9 cellular contexts compared by ENCODE assay signal in genomic region chr14:61511558-61511924, GRCh38.
DNase-seq lines count a peak whose midpoint lies in the region; ATAC-seq, FAIRE-seq and TF ChIP-seq lines count a peak whose summit lies in the region.
"Had no signal": no experiment of that assay in that cellular context is flagged by ENCODE, and none has a peak within 500 bp of the region (broad histone marks: within the 10 kb centered on the region; RNA-seq: fewer than 3 reads in every experiment).

No MANE protein-coding gene starts in this region.

- in situ Hi-C loops in GM12878 (cut with MboI): no loop called here

- intact Hi-C loops in activated CD4-positive, alpha-beta T cell treated with anti-CD3 and anti-CD28 coated beads for 36 hours (cut with DNase I, micrococcal nuclease): loop anchor here (1.0 to 2.0 kb wide), 8 partner anchors 8 to 183 kb away; partner anchors contain the start of gene HIF1A (in 1 of the 2)
- intact Hi-C loops in GM12878 (cut with micrococcal nuclease; ENCODE audit: unreplicated experiment) (no loop called here), thyroid gland (cut with DNase I) (no loop called here)

- peak overlapping the region; percentile 54 for H3K4me3 Mint-ChIP-seq in activated CD4-positive, alpha-beta T cell treated with anti-CD3 and anti-CD28 coated beads for 36 hours

- ATAC-seq in activated CD4-positive, alpha-beta T cell treated with anti-CD3 and anti-CD28 coated beads for 36 hours: peak; percentile 74
- ATAC-seq in GM12878 (peak; percentile 19; the same call in 2 of the 3 replicates), omental fat pad (ENCODE audit: low FRiP score) (no peak)

- TF ChIP-seq RAD21 in GM12878 (IDR thresholded peaks at IDR 0.05; ENCODE audit: insufficient read depth, low read depth, low read length): no peak

- POLR2A ChIA-PET in activated CD4-positive, alpha-beta T cell treated with anti-CD3 and anti-CD28 coated beads for 36 hours (lab: Charles Lee): interaction anchor here (0.6 to 3.9 kb wide), 10 partner anchors 9 to 326 kb away, joined by 3 to 23 read pairs (median 5); no protein-coding TSS in a partner anchor
- POLR2A ChIA-PET in GM12878 (lab: Charles Lee): interaction anchor here (0.6 to 0.7 kb wide), 3 partner anchors 18 to 235 kb away, joined by 4 to 8 read pairs (median 6); no protein-coding TSS in a partner anchor

- SMC1A ChIA-PET in GM12878 (lab: Charles Lee; ENCODE audit: uncharacterized antibody, unreplicated experiment): interaction anchor here (1.3 to 2.5 kb wide), 3 partner anchors 8 to 108 kb away, joined by 3 to 12 read pairs (median 7); no protein-coding TSS in a partner anchor

- H3K27ac Mint-ChIP-seq in activated CD4-positive, alpha-beta T cell treated with anti-CD3 and anti-CD28 coated beads for 36 hours: peak overlapping the region; percentile 97

- no peaks in the 10 kb centered on the region for H4K20me1 ChIP-seq in GM12878 (ENCODE audit: control insufficient read depth, insufficient read depth)

- TF ChIP-seq CTCF in GM12878 (IDR thresholded peaks at IDR 0.05 in 2 of 3, conservative IDR thresholded peaks at IDR 0.05 in 1 of 3; ENCODE audit: control insufficient read depth in 2 of 3, extremely low read depth in 1 of 3, insufficient read depth in 1 of 3, low read depth in 3 of 3, low read length in 3 of 3) (no peak), thyroid gland (IDR thresholded peaks at IDR 0.05) (peak in 1 of 6 experiments; percentile 19), omental fat pad (IDR thresholded peaks at IDR 0.05) (no peak), foreskin fibroblast (IDR thresholded peaks at IDR 0.05; ENCODE audit: low read depth, low read length) (no peak)

- peak; percentile 86 for DNase-seq in activated CD4-positive, alpha-beta T cell treated with anti-CD3 and anti-CD28 coated beads for 36 hours
- DNase-seq in GM12878 (ENCODE audit: low read depth, low spot score) (no peak), nucleus accumbens (lab: John Stamatoyannopoulos, UW) (peak in 32 of 56 donors; percentile 6 to 79 (median 42)), thyroid gland (peak; percentile 81 to 88), NCI-H774 (lab: John Stamatoyannopoulos, UW) (no peak), omental fat pad (ENCODE audit: low spot score) (no peak), foreskin fibroblast (no peak), AG08395 (ENCODE audit: low spot score) (no peak)
- DNase-seq: glutamatergic neuron had no signal

- no peak for TF ChIP-seq EP300 in GM12878 (IDR thresholded peaks at IDR 0.05; ENCODE audit: borderline replicate concordance in 1 of 2, control insufficient read depth in 1 of 2, low read depth in 2 of 2, low read length in 2 of 2)

- FAIRE-seq in GM12878 (lab: Jason Lieb, UNC): no peak

- peaks cover 94% of the 10 kb centered on the region for H3K4me1 Mint-ChIP-seq in activated CD4-positive, alpha-beta T cell treated with anti-CD3 and anti-CD28 coated beads for 36 hours

- no TSS peak for BruUV-seq in GM12878 (replicated peaks; lab: Mats Ljungman, UMichigan)

- no peaks in the 10 kb centered on the region for H3K27me3 ChIP-seq in GM12878 (replicated peaks in 1 of 2; ENCODE audit: control insufficient read depth in 2 of 2, insufficient read depth in 2 of 2, low read length in 1 of 2)
- H3K27me3 ChIP-seq in thyroid gland: no peaks in the 10 kb centered on the region

- no peak for TF ChIP-seq POLR2A in GM12878 (IDR thresholded peaks at IDR 0.05; ENCODE audit: low read depth, low read length)
- peak in 1 of 2 donors; percentile 74 for TF ChIP-seq POLR2A in thyroid gland (IDR thresholded peaks at IDR 0.05)

- H3K27ac ChIP-seq in GM12878 (ENCODE audit: control insufficient read depth, insufficient read depth) (no peak overlapping the region), thyroid gland (peak overlapping the region; percentile 85 to 94 (median 93))

- CTCF ChIA-PET in activated CD4-positive, alpha-beta T cell treated with anti-CD3 and anti-CD28 coated beads for 36 hours (lab: Charles Lee): interaction anchor here (0.9 to 5.0 kb wide), 10 partner anchors 8 to 326 kb away, joined by 3 to 32 read pairs (median 3); partner anchors contain the start of gene HIF1A
- CTCF ChIA-PET in GM12878 (lab: Yijun Ruan, JAX): interaction anchor here (1.2 kb wide), 1 partner anchor 325 kb away, joined by 3 read pairs; no protein-coding TSS in a partner anchor

- no peaks in the 10 kb centered on the region for H3K79me2 ChIP-seq in GM12878 (ENCODE audit: control insufficient read depth, insufficient read depth, low read length)

- 82% methylated on average over 6 of the region's 6 CpGs for WGBS in GM12878 (ENCODE audit: insufficient coverage, insufficient replicate concordance, low lambda C conversion rate, missing lambda C conversion rate)
- WGBS in thyroid gland, 2 donors: 27 to 41% methylated on average over 6 of the region's 6 CpGs

- H2AFZ ChIP-seq in GM12878 (ENCODE audit: control insufficient read depth, low read depth, low read length): no peak overlapping the region

- no peaks in the 10 kb centered on the region for H3K27me3 Mint-ChIP-seq in activated CD4-positive, alpha-beta T cell treated with anti-CD3 and anti-CD28 coated beads for 36 hours

- H3K36me3 Mint-ChIP-seq in activated CD4-positive, alpha-beta T cell treated with anti-CD3 and anti-CD28 coated beads for 36 hours (ENCODE audit: low read depth): peaks cover 60% of the 10 kb centered on the region

- no peak overlapping the region for H3K9ac ChIP-seq in GM12878 (ENCODE audit: control insufficient read depth, insufficient read depth, low read length)

- RAD21 ChIA-PET in GM12878 (lab: Charles Lee; ENCODE audit: unreplicated experiment): interaction anchor here (0.6 kb wide), 1 partner anchor 90 kb away, joined by 5 read pairs; no protein-coding TSS in a partner anchor

- H3K4me1 ChIP-seq in GM12878 (ENCODE audit: control insufficient read depth, insufficient read depth, low read length) (no peaks in the 10 kb centered on the region), thyroid gland (peaks cover 73 to 96% of the 10 kb centered on the region in 2 donors)

- H3K4me2 ChIP-seq in GM12878 (ENCODE audit: control insufficient read depth, insufficient read depth): no peak overlapping the region

- no peaks in the 10 kb centered on the region for H3K9me3 ChIP-seq in GM12878 (replicated peaks; ENCODE audit: control insufficient read depth, insufficient read depth, low read length)
- no peaks in the 10 kb centered on the region for H3K9me3 ChIP-seq in thyroid gland

- H3K36me3 ChIP-seq in GM12878 (ENCODE audit: control insufficient read depth in 2 of 2, insufficient read depth in 2 of 2, low read length in 1 of 2): peaks cover 3 to 12% of the 10 kb centered on the region in 2 experiments; a peak in 2 of 4 replicates
- no peaks in the 10 kb centered on the region for H3K36me3 ChIP-seq in thyroid gland

- no peak overlapping the region for H3K4me3 ChIP-seq in GM12878
- no peak overlapping the region for H3K4me3 ChIP-seq in thyroid gland (replicated peaks in 1 of 3)
- H3K4me3 ChIP-seq in foreskin fibroblast (ENCODE audit: low read depth in 1 of 2, low read length in 2 of 2): no peak overlapping the region

- peaks cover 4% of the 10 kb centered on the region for H3K9me3 Mint-ChIP-seq in activated CD4-positive, alpha-beta T cell treated with anti-CD3 and anti-CD28 coated beads for 36 hours (ENCODE audit: low read depth)

TF ChIP-seq in GM12878, 131 proteins besides CTCF, POLR2A, EP300 and RAD21:
- TF ChIP-seq POLR2AphosphoS2 (IDR thresholded peaks at IDR 0.05; ENCODE audit: low read depth, low read length) (peak; percentile 59; the same call in 1 of the 2 replicates), RELB (IDR thresholded peaks at IDR 0.05; ENCODE audit: low read depth) (no peak), WRNIP1 (IDR thresholded peaks at IDR 0.05; ENCODE audit: borderline replicate concordance, low read depth, low read length) (no peak)

Comparison
In these comparisons a context has a peak if more than half of its experiments do, and no peak if none do; other contexts are left out.
1. DNase-seq: peak in activated CD4-positive, alpha-beta T cell treated with anti-CD3 and anti-CD28 coated beads for 36 hours (single experiment), nucleus accumbens (32 of 56) and thyroid gland (2 of 2); none in GM12878 (single experiment), NCI-H774 (single experiment), omental fat pad (single experiment), foreskin fibroblast (0 of 2) and AG08395 (single experiment).
2. intact Hi-C loops: an anchor here in activated CD4-positive, alpha-beta T cell treated with anti-CD3 and anti-CD28 coated beads for 36 hours (1.0 to 2.0 kb wide); none called in GM12878 and thyroid gland.